In the genomic region with DNA sequence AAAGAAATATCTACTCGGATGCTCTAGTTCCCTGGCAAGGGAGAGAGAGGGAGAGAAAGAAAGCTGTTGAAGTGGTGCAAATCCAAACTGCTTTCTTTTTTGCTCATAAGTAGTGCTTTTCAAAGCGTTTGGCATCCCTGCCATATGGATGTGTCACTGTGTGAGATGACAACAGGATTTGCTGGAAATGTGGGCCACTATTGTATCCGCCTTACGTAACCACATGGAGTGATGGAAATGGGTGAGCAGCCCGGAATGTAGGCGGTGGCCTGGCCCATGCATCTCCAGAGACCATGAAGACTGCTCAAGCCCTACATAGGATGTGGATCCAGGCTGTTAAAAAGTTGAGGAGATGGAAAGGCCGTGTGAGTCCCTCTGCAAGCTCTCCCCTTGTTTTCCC, we compare ENCODE assay signal across 11 cellular contexts. TPM values are rescaled to one million over a fixed set of nuclear protein-coding genes. Genes with fewer than 3 reads are reported as not detected.
DNase-seq lines count a peak whose midpoint lies in the region; ATAC-seq and TF ChIP-seq lines count a peak whose summit lies in the region.
"Had no signal": no experiment of that assay in that cellular context is flagged by ENCODE, and none has a peak within 500 bp of the region (broad histone marks: within the 10 kb centered on the region; RNA-seq: fewer than 3 reads in every experiment).

No MANE protein-coding gene starts in this region.

- H3K27me3 Mint-ChIP-seq in activated naive CD8-positive, alpha-beta T cell treated with anti-CD3 and anti-CD28 coated beads, Interleukin-2, amount 50 U/mL, for 24 hours = no peaks in the 10 kb centered on the region

- no peaks in the 10 kb centered on the region for H3K36me3 Mint-ChIP-seq in activated naive CD8-positive, alpha-beta T cell treated with anti-CD3 and anti-CD28 coated beads, Interleukin-2, amount 50 U/mL, for 24 hours (ENCODE audit: low read depth)

- H3K4me2 ChIP-seq in skeletal muscle satellite cell (ENCODE audit: low read length) = peak overlapping the region; percentile 8

- H3K9me3 ChIP-seq in skeletal muscle satellite cell (replicated peaks; ENCODE audit: low read length) = no peaks in the 10 kb centered on the region
- H3K9me3 ChIP-seq: transverse colon had no signal

- DNase-seq in HCEC 1CT (peak; percentile 35), coronary artery (ENCODE audit: low spot score) (no peak), inferior parietal cortex (ENCODE audit: extremely low spot score) (peak; percentile 86)
- no peak for DNase-seq in activated naive CD8-positive, alpha-beta T cell treated with anti-CD3 and anti-CD28 coated beads, Interleukin-2, amount 50 U/mL, for 24 hours
- DNase-seq in activated CD4-positive, CD25-positive, alpha-beta regulatory T cell (lab: John Stamatoyannopoulos, UW) = no peak
- DNase-seq: NCI-H526; stimulated activated CD4-positive, alpha-beta T cell treated with anti-CD3 and anti-CD28 coated beads, Interleukin-15, amount 100 ng/mL, for 24 hours; transverse colon had no signal

- H3K4me1 Mint-ChIP-seq in activated naive CD8-positive, alpha-beta T cell treated with anti-CD3 and anti-CD28 coated beads, Interleukin-2, amount 50 U/mL, for 24 hours = peaks cover 6% of the 10 kb centered on the region

- H3K27me3 ChIP-seq in skeletal muscle satellite cell (ENCODE audit: control insufficient read depth, insufficient read depth, low read length) = no peaks in the 10 kb centered on the region
- H3K27me3 ChIP-seq: transverse colon had no signal

- no peak for ATAC-seq in GM21825 (IDR thresholded peaks at IDR 0.05; ENCODE audit: unreplicated experiment)
- no peak for ATAC-seq in HG03378 (IDR thresholded peaks at IDR 0.05; ENCODE audit: unreplicated experiment)
- no peak for ATAC-seq in activated naive CD8-positive, alpha-beta T cell treated with anti-CD3 and anti-CD28 coated beads, Interleukin-2, amount 50 U/mL, for 24 hours

- H3K4me3 Mint-ChIP-seq in activated naive CD8-positive, alpha-beta T cell treated with anti-CD3 and anti-CD28 coated beads, Interleukin-2, amount 50 U/mL, for 24 hours = no peak overlapping the region

- no peaks in the 10 kb centered on the region for H3K36me3 ChIP-seq in skeletal muscle satellite cell (ENCODE audit: insufficient read depth, low read length)
- H3K36me3 ChIP-seq: transverse colon had no signal

- H3K27ac ChIP-seq in coronary artery = no peak overlapping the region

- H3K9me3 Mint-ChIP-seq in activated naive CD8-positive, alpha-beta T cell treated with anti-CD3 and anti-CD28 coated beads, Interleukin-2, amount 50 U/mL, for 24 hours = no peaks in the 10 kb centered on the region

- no peak overlapping the region for H3K9ac ChIP-seq in skeletal muscle satellite cell (ENCODE audit: low read depth, low read length)

- TF ChIP-seq CTCF in coronary artery (IDR thresholded peaks at IDR 0.05) = no peak

- no peaks in the 10 kb centered on the region for H3K4me1 ChIP-seq in skeletal muscle satellite cell (ENCODE audit: control insufficient read depth, insufficient read depth, low read length)

- H3K4me3 ChIP-seq in coronary artery (peak overlapping the region; percentile 4), skeletal muscle satellite cell (ENCODE audit: low read length) (no peak overlapping the region)
- H3K4me3 ChIP-seq: transverse colon had no signal

- no peak overlapping the region for H3K27ac Mint-ChIP-seq in activated naive CD8-positive, alpha-beta T cell treated with anti-CD3 and anti-CD28 coated beads, Interleukin-2, amount 50 U/mL, for 24 hours

RNA-seq across cellular contexts. Expression of a gene that starts 30.8 kb away (rescaled TPM):
- total RNA-seq in skeletal muscle satellite cell (2012; rRNA removed) = 14.6 and 34.2 TPM in 2 replicates

Comparison
In these comparisons a context has a peak if more than half of its experiments do, and no peak if none do; other contexts are left out.
1. DNase-seq: peak in HCEC 1CT (single experiment) and inferior parietal cortex (single experiment); none in coronary artery (single experiment), activated naive CD8-positive, alpha-beta T cell treated with anti-CD3 and anti-CD28 coated beads, Interleukin-2, amount 50 U/mL, for 24 hours (single experiment) and activated CD4-positive, CD25-positive, alpha-beta regulatory T cell (0 of 4).